8 cellular contexts compared by ENCODE assay signal in genomic region chr9:22446589-22446949, GRCh38. TPM values are rescaled to one million over a fixed set of nuclear protein-coding genes. Genes with fewer than 3 reads are reported as not detected.
DNase-seq lines count a peak whose midpoint lies in the region; ATAC-seq and TF ChIP-seq lines count a peak whose summit lies in the region.

DMRTA1 (plus strand) TSS chr9:22446824; CDS start chr9:22447066, 242 bp downstream.

- H3K4me1 Mint-ChIP-seq in T-helper 17 cell = peaks cover 3% of the 10 kb centered on the region

- ATAC-seq in T-helper 17 cell (peak; percentile 62), HG03039 (IDR thresholded peaks at IDR 0.05; ENCODE audit: unreplicated experiment) (no peak)

- H3K4me3 ChIP-seq in epithelial cell of proximal tubule (ENCODE audit: low read depth, low read length) = peak within 1 kb of the TSS; percentile 62

- peak within 1 kb of the TSS; percentile 80 for H3K4me3 Mint-ChIP-seq in T-helper 17 cell

- DNase-seq in GM13976 (ENCODE audit: low spot score) (peak; percentile 33), HPDE6-E6E7 (ENCODE audit: extremely low spot score) (peak; percentile 86), T-helper 17 cell (no peak), epithelial cell of proximal tubule (ENCODE audit: low read depth) (no peak), mesenteric fat pad (ENCODE audit: low spot score) (peak; percentile 90)

- H3K27ac ChIP-seq in 22Rv1 = peak within 1 kb of the TSS; percentile 73
- H3K27ac ChIP-seq in temporal lobe (ENCODE audit: low read depth, low read length) = peak within 1 kb of the TSS; percentile 13

- in situ Hi-C loops in GM13976 (cut with MboI; ENCODE audit: low sequenced_read_pairs, unreplicated experiment) = no loop called here

- no peak for TF ChIP-seq CTCF in 22Rv1 (IDR thresholded peaks at IDR 0.05)
- no peak for TF ChIP-seq CTCF in GM13976 (IDR thresholded peaks at IDR 0.05; ENCODE audit: borderline replicate concordance, control extremely low read depth, extremely low read depth, insufficient read depth, missing control alignments)
- no peak for TF ChIP-seq CTCF in epithelial cell of proximal tubule (conservative IDR thresholded peaks at IDR 0.05; ENCODE audit: low read depth, low read length)

- no peak within 1 kb of the TSS for H3K27ac Mint-ChIP-seq in T-helper 17 cell

- H3K36me3 Mint-ChIP-seq in T-helper 17 cell (ENCODE audit: low read depth) = no peaks in the 10 kb centered on the region

- no peaks in the 10 kb centered on the region for H3K9me3 ChIP-seq in T-helper 17 cell (ENCODE audit: control insufficient read depth, low read length, poor library complexity, severe bottlenecking)

- peaks cover 28% of the 10 kb centered on the region for H3K27me3 Mint-ChIP-seq in T-helper 17 cell

RNA-seq across cellular contexts. Expression of gene DMRTA1, which starts in this region (rescaled TPM):
- under 1 TPM; 0.21 to 0.42 TPM for total RNA-seq in T-helper 17 cell
- 0.14 and 0.52 TPM in 2 replicates for total RNA-seq in epithelial cell of proximal tubule
- total RNA-seq in mesenteric fat pad = 0.35 TPM
- total RNA-seq in temporal lobe = 0.25 TPM

Comparison
In these comparisons a context has a peak if more than half of its experiments do, and no peak if none do; other contexts are left out.
1. Peak in ATAC-seq in T-helper 17 cell; RNA of the gene not detected or under 1 TPM.
2. Peak in DNase-seq in mesenteric fat pad; RNA of the gene not detected or under 1 TPM.
3. DNase-seq: peak in GM13976 (single experiment) and HPDE6-E6E7 (single experiment); none in T-helper 17 cell (0 of 3) and epithelial cell of proximal tubule (single experiment).